ENCODE assay signal across 10 cellular contexts in the genomic region with DNA sequence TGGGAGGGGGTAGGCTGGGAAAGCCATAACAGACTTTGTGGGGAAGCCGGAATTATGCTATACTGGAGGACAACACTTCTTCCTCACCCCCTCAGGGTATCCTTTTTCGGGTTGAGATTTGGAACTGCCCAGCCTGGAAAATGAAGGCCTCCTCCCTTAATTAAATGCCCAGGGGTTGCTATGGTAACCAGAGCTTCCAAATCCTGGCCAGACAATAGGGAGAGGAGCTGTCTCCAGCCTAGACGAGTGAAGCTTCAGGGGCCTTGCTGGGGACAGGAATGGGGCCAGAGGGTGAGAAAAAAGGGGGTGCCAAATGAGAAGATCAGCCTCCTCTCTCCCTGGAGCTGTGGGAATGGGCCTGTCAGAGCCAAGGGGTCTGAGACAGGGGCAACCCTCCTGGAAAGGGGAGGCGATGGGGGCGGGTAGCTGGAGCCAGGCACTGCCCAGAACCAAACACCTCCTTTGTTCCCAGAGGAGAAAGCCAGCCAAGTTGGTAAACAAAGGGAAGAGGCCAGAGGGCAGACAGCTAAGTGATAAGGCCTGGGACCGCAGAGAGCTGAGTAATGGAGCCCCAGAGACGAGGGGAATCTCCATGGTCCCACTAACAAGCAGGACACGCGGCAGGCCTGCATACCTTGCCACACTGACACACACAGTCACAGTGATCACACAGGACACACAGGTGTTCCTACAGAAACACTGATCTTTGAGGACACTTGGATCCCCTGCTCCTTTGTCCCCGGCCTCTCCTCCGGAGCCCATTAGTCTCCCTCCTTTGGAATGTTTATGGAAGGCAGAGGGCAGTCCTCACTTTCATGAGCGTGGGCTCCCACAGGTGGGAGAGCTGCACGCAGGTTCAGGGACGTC. TPM values are rescaled to one million over a fixed set of nuclear protein-coding genes. Genes with fewer than 3 reads are reported as not detected.
DNase-seq lines count a peak whose midpoint lies in the region; ATAC-seq and TF ChIP-seq lines count a peak whose summit lies in the region.
"Had no signal": no experiment of that assay in that cellular context is flagged by ENCODE, and none has a peak within 500 bp of the region (broad histone marks: within the 10 kb centered on the region; RNA-seq: fewer than 3 reads in every experiment).

No MANE protein-coding gene starts in this region.

- H3K36me3 Mint-ChIP-seq in H9 (ENCODE audit: insufficient read depth in 1 of 3, low read depth in 3 of 3) (no peaks in the 10 kb centered on the region), neural progenitor cell (no peaks in the 10 kb centered on the region)
- H3K36me3 Mint-ChIP-seq in stimulated activated memory B cell treated with anti-CD40 and anti-IgM and Interleukin-4, amounts not matched to agents 10 μg/mL and 1 μg/mL and 100 μg/mL, for 72 hours: no peaks in the 10 kb centered on the region

- H3K79me2 ChIP-seq in H9 (ENCODE audit: insufficient read depth, low read length) (no peaks in the 10 kb centered on the region), neural progenitor cell (ENCODE audit: low read depth) (no peaks in the 10 kb centered on the region)

- no peaks in the 10 kb centered on the region for H3K79me1 ChIP-seq in H9 (ENCODE audit: insufficient read depth, low read depth, low read length, poor library complexity, severe bottlenecking)

- H3K27me3 ChIP-seq in H9 (ENCODE audit: insufficient read depth, low read length) (no peaks in the 10 kb centered on the region), NT2/D1 (ENCODE audit: insufficient read depth, insufficient read length) (no peaks in the 10 kb centered on the region), esophagus squamous epithelium (peaks cover 0 to 45% (median 0%) of the 10 kb centered on the region in 4 donors), neural progenitor cell (no peaks in the 10 kb centered on the region), adrenal gland (no peaks in the 10 kb centered on the region)

- H3K36me3 ChIP-seq in NT2/D1 (ENCODE audit: insufficient read depth, insufficient read length, low read length) (no peaks in the 10 kb centered on the region), esophagus squamous epithelium (no peaks in the 10 kb centered on the region), neural progenitor cell (no peaks in the 10 kb centered on the region), adrenal gland (replicated peaks in 1 of 2) (no peaks in the 10 kb centered on the region)

- TF ChIP-seq CTCF in H9 (conservative IDR thresholded peaks at IDR 0.05) (no peak), esophagus squamous epithelium (IDR thresholded peaks at IDR 0.05) (no peak), neural progenitor cell (IDR thresholded peaks at IDR 0.05) (no peak), adrenal gland (IDR thresholded peaks at IDR 0.05) (no peak)

- no peak overlapping the region for H3K56ac ChIP-seq in H9 (ENCODE audit: insufficient read length, low read depth, low read length)

- H3F3A ChIP-seq in neural progenitor cell (ENCODE audit: low read depth): peaks cover 46% of the 10 kb centered on the region

- peaks cover 17% of the 10 kb centered on the region for H3K27me3 Mint-ChIP-seq in H9 (ENCODE audit: low read depth)
- H3K27me3 Mint-ChIP-seq in neural progenitor cell (ENCODE audit: insufficient read depth, low read depth): peaks cover 9% of the 10 kb centered on the region
- H3K27me3 Mint-ChIP-seq in stimulated activated memory B cell treated with anti-CD40 and anti-IgM and Interleukin-4, amounts not matched to agents 10 μg/mL and 1 μg/mL and 100 μg/mL, for 72 hours: peaks cover 31% of the 10 kb centered on the region

- H2BK5ac ChIP-seq in H9 (ENCODE audit: insufficient read length, low read length): no peak overlapping the region

- no peak for ATAC-seq in stimulated activated memory B cell treated with anti-CD40 and anti-IgM and Interleukin-4, amounts not matched to agents 10 μg/mL and 1 μg/mL and 100 μg/mL, for 72 hours
- ATAC-seq in HG02642 (IDR thresholded peaks at IDR 0.05; ENCODE audit: poor library complexity, unreplicated experiment): no peak

- no peak overlapping the region for H2BK15ac ChIP-seq in H9 (ENCODE audit: low read depth, low read length)

- no CpG with 5 or more reads among the region's 14 CpGs for WGBS in H9 (ENCODE audit: extremely low coverage, insufficient read length, low lambda C conversion rate)
- 53 to 59% methylated on average over 9 to 13 of the region's 14 CpGs for WGBS in esophagus squamous epithelium, 2 donors
- WGBS in adrenal gland, 4 donors: 69 to 75% (median 71%) methylated on average over 9 to 14 of the region's 14 CpGs

- H3K4me1 Mint-ChIP-seq in H9 (peaks cover 28 to 45% of the 10 kb centered on the region in 2 experiments), neural progenitor cell (peaks cover 58% of the 10 kb centered on the region)
- H3K4me1 Mint-ChIP-seq in stimulated activated memory B cell treated with anti-CD40 and anti-IgM and Interleukin-4, amounts not matched to agents 10 μg/mL and 1 μg/mL and 100 μg/mL, for 72 hours: peaks cover 9% of the 10 kb centered on the region

- H4K8ac ChIP-seq in H9 (replicated peaks; ENCODE audit: insufficient read length, low read depth, low read length): no peak overlapping the region

- no peak overlapping the region for H2AFZ ChIP-seq in H9 (ENCODE audit: low read length)
- H2AFZ ChIP-seq in neural progenitor cell (replicated peaks): peak overlapping the region; percentile 15

- peak overlapping the region in 1 of 2 experiments; percentile 45; a peak in 3 of 5 replicates for H3K4me3 Mint-ChIP-seq in H9
- peak overlapping the region; percentile 77 for H3K4me3 Mint-ChIP-seq in neural progenitor cell
- H3K4me3 Mint-ChIP-seq in stimulated activated memory B cell treated with anti-CD40 and anti-IgM and Interleukin-4, amounts not matched to agents 10 μg/mL and 1 μg/mL and 100 μg/mL, for 72 hours: no peak overlapping the region

- DNase-seq in H9 (peak; percentile 64), NT2/D1 (ENCODE audit: low read depth, low spot score) (peak; percentile 76), esophagus squamous epithelium (lab: John Stamatoyannopoulos, UW) (no peak), neural progenitor cell (ENCODE audit: low spot score) (peak; percentile 98), adrenal gland (no peak), hepatic stellate cell (ENCODE audit: low spot score) (no peak)
- DNase-seq: NCI-H2171 had no signal

- H3K9ac ChIP-seq in H9 (ENCODE audit: extremely low read depth, insufficient read length, low read length) (no peak overlapping the region), NT2/D1 (ENCODE audit: insufficient read length, low read depth) (peak overlapping the region; percentile 52), neural progenitor cell (no peak overlapping the region)

- H3K9me3 Mint-ChIP-seq in H9 (no peaks in the 10 kb centered on the region), neural progenitor cell (no peaks in the 10 kb centered on the region)
- H3K9me3 Mint-ChIP-seq in stimulated activated memory B cell treated with anti-CD40 and anti-IgM and Interleukin-4, amounts not matched to agents 10 μg/mL and 1 μg/mL and 100 μg/mL, for 72 hours: no peaks in the 10 kb centered on the region

- no peaks in the 10 kb centered on the region for H3K23me2 ChIP-seq in H9 (ENCODE audit: insufficient read length, low read depth, low read length, poor library complexity, severe bottlenecking)

- H3K27ac Mint-ChIP-seq in H9 (peak overlapping the region; percentile 94 to 97 (median 97)), neural progenitor cell (peak overlapping the region; percentile 100)
- no peak overlapping the region for H3K27ac Mint-ChIP-seq in stimulated activated memory B cell treated with anti-CD40 and anti-IgM and Interleukin-4, amounts not matched to agents 10 μg/mL and 1 μg/mL and 100 μg/mL, for 72 hours

- peak overlapping the region; percentile 11 for H3K4me3 ChIP-seq in NT2/D1 (ENCODE audit: insufficient read length, low read depth)
- no peak overlapping the region for H3K4me3 ChIP-seq in esophagus squamous epithelium
- H3K4me3 ChIP-seq in neural progenitor cell: peak overlapping the region; percentile 44
- no peak overlapping the region for H3K4me3 ChIP-seq in adrenal gland

- H3K4me2 ChIP-seq in H9 (ENCODE audit: insufficient read depth, insufficient read length, low read length): no peak overlapping the region
- peak overlapping the region; percentile 91 for H3K4me2 ChIP-seq in neural progenitor cell

- no peak overlapping the region for H3K4ac ChIP-seq in H9 (ENCODE audit: low read depth, low read length)

- no peak overlapping the region for H4K5ac ChIP-seq in H9 (ENCODE audit: insufficient read length, low read depth, low read length)

- no peak for TF ChIP-seq POLR2A in esophagus squamous epithelium (IDR thresholded peaks at IDR 0.05)
- no peak for TF ChIP-seq POLR2A in adrenal gland (IDR thresholded peaks at IDR 0.05)

- intact Hi-C loops in esophagus squamous epithelium (cut with DNase I) (no loop called here), adrenal gland (cut with DNase I) (no loop called here)

- no peaks in the 10 kb centered on the region for H4K20me1 ChIP-seq in H9 (ENCODE audit: control insufficient read depth, insufficient read depth, insufficient read length)
- no peaks in the 10 kb centered on the region for H4K20me1 ChIP-seq in neural progenitor cell (ENCODE audit: low read depth)

- H4K91ac ChIP-seq in H9 (ENCODE audit: insufficient read length, low read depth, low read length): no peak overlapping the region

- no peak overlapping the region for H2AK5ac ChIP-seq in H9 (ENCODE audit: insufficient read length, low read length)

- H2BK12ac ChIP-seq in H9 (ENCODE audit: insufficient read length, low read depth, low read length): no peak overlapping the region

- H3T11ph ChIP-seq in H9 (ENCODE audit: low read length): no peak overlapping the region

- no peak overlapping the region for H3K23ac ChIP-seq in H9 (ENCODE audit: insufficient read length, low read depth, low read length)

- peak overlapping the region; percentile 79; the same call in 1 of the 2 replicates for H3K14ac ChIP-seq in H9 (ENCODE audit: insufficient read depth, low read length)

- H3K18ac ChIP-seq in H9 (ENCODE audit: insufficient read length, low read depth, low read length): peak overlapping the region; percentile 88

- H3K27ac ChIP-seq in H9 (ENCODE audit: insufficient read length, low read depth, low read length) (no peak overlapping the region), esophagus squamous epithelium (peak overlapping the region in 3 of 4 donors; percentile 7 to 36 (median 34)), neural progenitor cell (peak overlapping the region; percentile 98), adrenal gland (no peak overlapping the region)

- H3K4me1 ChIP-seq in H9 (ENCODE audit: insufficient read depth, low read length): peaks cover 4% of the 10 kb centered on the region; the same call in 1 of the 2 replicates
- H3K4me1 ChIP-seq in NT2/D1 (ENCODE audit: insufficient read depth, insufficient read length): peaks cover 12% of the 10 kb centered on the region
- peaks cover 0 to 24% (median 3%) of the 10 kb centered on the region in 3 donors for H3K4me1 ChIP-seq in esophagus squamous epithelium
- peaks cover 51% of the 10 kb centered on the region for H3K4me1 ChIP-seq in neural progenitor cell
- no peaks in the 10 kb centered on the region for H3K4me1 ChIP-seq in adrenal gland (replicated peaks in 1 of 2)

- no peak overlapping the region for H2BK120ac ChIP-seq in H9 (ENCODE audit: low read depth, low read length, poor library complexity, severe bottlenecking)

- H2BK20ac ChIP-seq in H9 (ENCODE audit: low read depth, low read length, poor library complexity, severe bottlenecking): no peak overlapping the region

- no peaks in the 10 kb centered on the region for H3K9me3 ChIP-seq in H9 (ENCODE audit: control insufficient read depth, low read depth, low read length)
- H3K9me3 ChIP-seq in NT2/D1 (ENCODE audit: insufficient read depth, low read length): no peaks in the 10 kb centered on the region
- no peaks in the 10 kb centered on the region for H3K9me3 ChIP-seq in esophagus squamous epithelium
- no peaks in the 10 kb centered on the region for H3K9me3 ChIP-seq in neural progenitor cell (ENCODE audit: low read depth)
- no peaks in the 10 kb centered on the region for H3K9me3 ChIP-seq in adrenal gland (replicated peaks in 1 of 3)

RNA-seq across cellular contexts. Expression of gene RND1, which starts 17.9 kb away (rescaled TPM):
- 9.5 and 9.7 TPM in 2 replicates for total RNA-seq in H9 (2021)
- 1 to 10 TPM in 2 of 4 donors, under 1 TPM in 2; 0.57 to 6.1 (median 0.95) TPM for total RNA-seq in esophagus squamous epithelium
- total RNA-seq in neural progenitor cell (ENCODE audit: low replicate concordance): 9.8 and 16.7 TPM in 2 replicates
- under 1 TPM in 3 of 8 donors, not detected in 5; 0.42 to 0.50 (median 0.43) TPM for total RNA-seq in adrenal gland
- polyA plus RNA-seq in adrenal gland: 1 to 10 TPM in 1 of 3 donors, under 1 TPM in 2; 0.20 to 2.9 (median 0.72) TPM
- total RNA-seq: myocyte had no signal

RNA-seq across cellular contexts. Expression of gene DDX23, which starts 31.6 kb away (rescaled TPM):
- total RNA-seq in H9 (2021): 98.1 and 104 TPM in 2 replicates
- total RNA-seq in esophagus squamous epithelium: 10 to 100 TPM; 46.0 to 71.5 (median 56.7) TPM
- 95.6 and 109 TPM in 2 replicates for total RNA-seq in neural progenitor cell (ENCODE audit: low replicate concordance)
- 10 to 100 TPM; 47.1 to 75.9 (median 66.6) TPM for total RNA-seq in adrenal gland
- 10 to 100 TPM; 39.0 to 67.7 (median 46.3) TPM for polyA plus RNA-seq in adrenal gland

RNA-seq across cellular contexts. Expression of gene FKBP11, which starts 41.8 kb away (rescaled TPM):
- total RNA-seq in H9 (2021): 40.8 and 43.6 TPM in 2 replicates
- 10 to 100 TPM in 3 of 4 donors, 1 to 10 TPM in 1; 9.5 to 28.6 (median 11.8) TPM for total RNA-seq in esophagus squamous epithelium
- total RNA-seq in neural progenitor cell (ENCODE audit: low replicate concordance): 12.6 and 18.2 TPM in 2 replicates
- 10 to 100 TPM in 6 of 8 donors, 1 to 10 TPM in 2; 4.1 to 49.7 (median 20.0) TPM for total RNA-seq in adrenal gland
- polyA plus RNA-seq in adrenal gland: 100 to 1,000 TPM in 1 of 3 donors, 10 to 100 TPM in 2; 52.9 to 118 (median 64.4) TPM

Comparison
In these comparisons a context has a peak if more than half of its experiments do, and no peak if none do; other contexts are left out.
1. DNase-seq: peak in H9 (single experiment), NT2/D1 (single experiment) and neural progenitor cell (single experiment); none in esophagus squamous epithelium (single experiment), adrenal gland (0 of 7) and hepatic stellate cell (single experiment).
2. H3K27ac ChIP-seq: peak in esophagus squamous epithelium (3 of 4) and neural progenitor cell (single experiment); none in H9 (single experiment) and adrenal gland (0 of 5).
3. H3K4me3 ChIP-seq: peak in NT2/D1 (single experiment) and neural progenitor cell (single experiment); none in esophagus squamous epithelium (0 of 4) and adrenal gland (0 of 4).